Comparison of ENCODE assay signal across 7 cellular contexts in the genomic region with DNA sequence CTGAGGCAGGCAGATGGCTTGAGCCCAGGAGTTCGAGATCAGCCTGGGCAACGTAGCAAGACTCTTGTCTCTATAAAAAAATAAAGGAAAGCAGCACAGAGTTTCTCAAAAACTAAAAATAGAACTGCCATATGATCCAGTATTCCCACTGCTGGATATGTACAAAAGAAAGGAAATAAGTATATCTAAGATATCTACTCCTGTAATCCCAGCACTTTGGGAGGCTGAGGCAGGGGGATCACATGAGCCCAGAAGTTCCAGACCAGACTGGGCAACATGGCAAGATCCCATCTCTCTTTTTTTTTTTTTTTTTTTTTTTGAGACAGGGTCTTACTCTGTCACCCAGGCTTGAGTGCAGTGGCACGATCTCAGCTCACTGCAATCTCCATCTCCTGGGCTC. TPM values are rescaled to one million over a fixed set of nuclear protein-coding genes. Genes with fewer than 3 reads are reported as not detected.
DNase-seq lines count a peak whose midpoint lies in the region; ATAC-seq and TF ChIP-seq lines count a peak whose summit lies in the region.
"Not testable (repeated sequence)": the region's sequence is repeated elsewhere in the genome, so short reads cannot be mapped to it uniquely, and the experiment has no call there.

No MANE protein-coding gene starts in this region.

- not testable (repeated sequence) for H3K9me3 ChIP-seq in CD8-positive, alpha-beta T cell (ENCODE audit: low read length); Loucy (ENCODE audit: insufficient read depth, low read depth, low read length)

- not testable (repeated sequence) for H3K27me3 ChIP-seq in CD8-positive, alpha-beta T cell (ENCODE audit: insufficient read depth, low read length); Loucy (ENCODE audit: insufficient read depth, low read length, poor library complexity, severe bottlenecking)

- peaks cover 32% of the 10 kb centered on the region for H3K36me3 Mint-ChIP-seq in CD8-positive, alpha-beta T cell
- H3K36me3 Mint-ChIP-seq in activated CD4-positive, alpha-beta T cell treated with anti-CD3 and anti-CD28 coated beads for 36 hours (ENCODE audit: low read depth) = peaks cover 34% of the 10 kb centered on the region
- H3K36me3 Mint-ChIP-seq in activated T-cell treated with anti-CD3 and anti-CD28 coated beads, Interleukin-2, amount 50 U/mL, for 24 hours (ENCODE audit: low read depth) = peaks cover 38% of the 10 kb centered on the region
- H3K36me3 Mint-ChIP-seq in activated naive CD8-positive, alpha-beta T cell = peaks cover 18% of the 10 kb centered on the region
- peaks cover 16 to 20% (median 18%) of the 10 kb centered on the region in 3 donors for H3K36me3 Mint-ChIP-seq in immature natural killer cell
- H3K36me3 Mint-ChIP-seq in nephron progenitor cell (ENCODE audit: low read depth) = not testable (repeated sequence)

- H3K9me3 Mint-ChIP-seq in CD8-positive, alpha-beta T cell; activated CD4-positive, alpha-beta T cell treated with anti-CD3 and anti-CD28 coated beads for 36 hours (ENCODE audit: low read depth); activated T-cell treated with anti-CD3 and anti-CD28 coated beads, Interleukin-2, amount 50 U/mL, for 24 hours; activated naive CD8-positive, alpha-beta T cell (ENCODE audit: low read depth); immature natural killer cell: not testable (repeated sequence)
- peaks cover 12% of the 10 kb centered on the region for H3K9me3 Mint-ChIP-seq in nephron progenitor cell

- H3K9ac ChIP-seq in Loucy (ENCODE audit: low read depth, low read length, poor library complexity, severe bottlenecking) = not testable (repeated sequence)

- H4K20me1 ChIP-seq in Loucy (ENCODE audit: insufficient read depth, low read length, poor library complexity, severe bottlenecking) = peaks cover 28% of the 10 kb centered on the region

- peaks cover 40% of the 10 kb centered on the region for H3K79me2 ChIP-seq in Loucy (ENCODE audit: insufficient read depth, low read length)

- POLR2A ChIA-PET in CD8-positive, alpha-beta T cell (lab: Charles Lee); activated CD4-positive, alpha-beta T cell treated with anti-CD3 and anti-CD28 coated beads for 36 hours (lab: Charles Lee): not testable (repeated sequence)

- peaks cover 30% of the 10 kb centered on the region for H3K4me1 Mint-ChIP-seq in CD8-positive, alpha-beta T cell (ENCODE audit: low read depth)
- peaks cover 20% of the 10 kb centered on the region for H3K4me1 Mint-ChIP-seq in activated CD4-positive, alpha-beta T cell treated with anti-CD3 and anti-CD28 coated beads for 36 hours
- H3K4me1 Mint-ChIP-seq in activated T-cell treated with anti-CD3 and anti-CD28 coated beads, Interleukin-2, amount 50 U/mL, for 24 hours (ENCODE audit: low read depth) = peaks cover 30% of the 10 kb centered on the region
- H3K4me1 Mint-ChIP-seq in activated naive CD8-positive, alpha-beta T cell (ENCODE audit: low read depth) = peaks cover 18% of the 10 kb centered on the region
- H3K4me1 Mint-ChIP-seq in immature natural killer cell (peaks cover 31 to 37% of the 10 kb centered on the region in 2 donors), nephron progenitor cell (peaks cover 43% of the 10 kb centered on the region)

- intact Hi-C loops in CD8-positive, alpha-beta T cell (cut with DNase I, micrococcal nuclease) = loop anchor here (5.0 kb wide), 2 partner anchors 88 to 273 kb away; a partner anchor contains a TSS
- intact Hi-C loops in activated CD4-positive, alpha-beta T cell treated with anti-CD3 and anti-CD28 coated beads for 36 hours (cut with DNase I, micrococcal nuclease) = loop anchor here (2.0 to 10.0 kb wide), 7 partner anchors 78 to 1113 kb away; a partner anchor contains a TSS

- not testable (repeated sequence) for H3F3A ChIP-seq in Loucy (ENCODE audit: low read depth)

- CTCF ChIA-PET in CD8-positive, alpha-beta T cell (lab: Charles Lee); activated CD4-positive, alpha-beta T cell treated with anti-CD3 and anti-CD28 coated beads for 36 hours (lab: Charles Lee): not testable (repeated sequence)

- DNase-seq in CD8-positive, alpha-beta T cell; activated CD4-positive, alpha-beta T cell treated with anti-CD3 and anti-CD28 coated beads for 36 hours; activated T-cell treated with anti-CD3 and anti-CD28 coated beads, Interleukin-2, amount 50 U/mL, for 24 hours; immature natural killer cell; nephron progenitor cell: not testable (repeated sequence)

- H3K4me3 ChIP-seq in CD8-positive, alpha-beta T cell (ENCODE audit: low read depth, low read length); Loucy (ENCODE audit: low read length, poor library complexity, severe bottlenecking): not testable (repeated sequence)

- peaks cover 20% of the 10 kb centered on the region for H3K4me1 ChIP-seq in CD8-positive, alpha-beta T cell (ENCODE audit: insufficient read depth, low read length)
- peaks cover 21% of the 10 kb centered on the region for H3K4me1 ChIP-seq in Loucy (ENCODE audit: insufficient read depth, low read length, poor library complexity, severe bottlenecking)

- not testable (repeated sequence) for H3K36me3 ChIP-seq in CD8-positive, alpha-beta T cell (ENCODE audit: insufficient read depth, low read length); Loucy (ENCODE audit: insufficient read depth, low read length)

- H3K4me2 ChIP-seq in Loucy (ENCODE audit: low read depth, low read length, poor library complexity, severe bottlenecking) = peak overlapping the region; percentile 66

- not testable (repeated sequence) for H3K27ac ChIP-seq in CD8-positive, alpha-beta T cell (ENCODE audit: low read depth, low read length)

- H3K9me2 ChIP-seq in Loucy (replicated peaks; ENCODE audit: low read depth, low read length) = not testable (repeated sequence)

- H3K27ac Mint-ChIP-seq in CD8-positive, alpha-beta T cell; nephron progenitor cell: not testable (repeated sequence)
- peak overlapping the region; percentile 33 for H3K27ac Mint-ChIP-seq in activated CD4-positive, alpha-beta T cell treated with anti-CD3 and anti-CD28 coated beads for 36 hours
- H3K27ac Mint-ChIP-seq in activated T-cell treated with anti-CD3 and anti-CD28 coated beads, Interleukin-2, amount 50 U/mL, for 24 hours = peak overlapping the region; percentile 57
- peak overlapping the region; percentile 41 for H3K27ac Mint-ChIP-seq in activated naive CD8-positive, alpha-beta T cell
- peak overlapping the region in 5 of 6 donors; percentile 8 to 98 (median 47) for H3K27ac Mint-ChIP-seq in immature natural killer cell

- ATAC-seq in CD8-positive, alpha-beta T cell; activated CD4-positive, alpha-beta T cell treated with anti-CD3 and anti-CD28 coated beads for 36 hours: not testable (repeated sequence)

- H2AFZ ChIP-seq in Loucy (ENCODE audit: low read length) = not testable (repeated sequence)

- H3K4me3 Mint-ChIP-seq in CD8-positive, alpha-beta T cell = peak overlapping the region; percentile 13
- H3K4me3 Mint-ChIP-seq in activated CD4-positive, alpha-beta T cell treated with anti-CD3 and anti-CD28 coated beads for 36 hours = peak overlapping the region; percentile 23
- H3K4me3 Mint-ChIP-seq in activated T-cell treated with anti-CD3 and anti-CD28 coated beads, Interleukin-2, amount 50 U/mL, for 24 hours = peak overlapping the region; percentile 94
- peak overlapping the region; percentile 56 for H3K4me3 Mint-ChIP-seq in activated naive CD8-positive, alpha-beta T cell
- H3K4me3 Mint-ChIP-seq in immature natural killer cell = peak overlapping the region; percentile 2 to 98 (median 6)
- H3K4me3 Mint-ChIP-seq in nephron progenitor cell = peak overlapping the region; percentile 31

- H3K27me3 Mint-ChIP-seq in CD8-positive, alpha-beta T cell (ENCODE audit: low read depth); activated CD4-positive, alpha-beta T cell treated with anti-CD3 and anti-CD28 coated beads for 36 hours; activated T-cell treated with anti-CD3 and anti-CD28 coated beads, Interleukin-2, amount 50 U/mL, for 24 hours; activated naive CD8-positive, alpha-beta T cell; nephron progenitor cell (ENCODE audit: low read depth, poor library complexity): not testable (repeated sequence)
- H3K27me3 Mint-ChIP-seq in immature natural killer cell (ENCODE audit: low read depth in 3 of 3) = peaks cover 7 to 20% (median 14%) of the 10 kb centered on the region in 3 donors

- not testable (repeated sequence) for TF ChIP-seq CTCF in CD8-positive, alpha-beta T cell (IDR thresholded peaks at IDR 0.05); Loucy (conservative IDR thresholded peaks at IDR 0.05; ENCODE audit: low read length); nephron progenitor cell (IDR thresholded peaks at IDR 0.05)

RNA-seq across cellular contexts. Expression of a gene that starts 1.9 kb away (rescaled TPM):
- total RNA-seq in CD8-positive, alpha-beta T cell = 100 to 1,000 TPM; 127 to 128 TPM
- total RNA-seq in activated CD4-positive, alpha-beta T cell treated with anti-CD3 and anti-CD28 coated beads for 36 hours = 10 to 100 TPM; 84.0 to 90.4 TPM
- 10 to 100 TPM; 28.7 to 75.4 (median 36.4) TPM for polyA plus RNA-seq in immature natural killer cell

RNA-seq across cellular contexts. Expression of a gene that starts 24.6 kb away (rescaled TPM):
- total RNA-seq in CD8-positive, alpha-beta T cell = 10 to 100 TPM; 19.0 to 19.6 TPM
- total RNA-seq in activated CD4-positive, alpha-beta T cell treated with anti-CD3 and anti-CD28 coated beads for 36 hours = 10 to 100 TPM; 18.1 to 18.7 TPM
- 10 to 100 TPM; 13.7 to 28.1 (median 23.4) TPM for polyA plus RNA-seq in immature natural killer cell

RNA-seq across cellular contexts. Expression of a gene that starts 24.9 kb away (rescaled TPM):
- 10 to 100 TPM; 10.8 to 12.1 TPM for total RNA-seq in CD8-positive, alpha-beta T cell
- 10 to 100 TPM; 11.2 to 12.9 TPM for total RNA-seq in activated CD4-positive, alpha-beta T cell treated with anti-CD3 and anti-CD28 coated beads for 36 hours
- polyA plus RNA-seq in immature natural killer cell = 10 to 100 TPM; 10.9 to 17.7 (median 14.0) TPM

Comparison
In these comparisons a context has a peak if more than half of its experiments do, and no peak if none do; other contexts are left out.
1. H3K4me3 Mint-ChIP-seq: peak in every context shown above with its lines; median percentile 94 in activated T-cell treated with anti-CD3 and anti-CD28 coated beads, Interleukin-2, amount 50 U/mL, for 24 hours; 56 in activated naive CD8-positive, alpha-beta T cell; 31 in nephron progenitor cell; 23 in activated CD4-positive, alpha-beta T cell treated with anti-CD3 and anti-CD28 coated beads for 36 hours; 13 in CD8-positive, alpha-beta T cell; 6 in immature natural killer cell.